8 cellular contexts compared by ENCODE assay signal in the genomic region with DNA sequence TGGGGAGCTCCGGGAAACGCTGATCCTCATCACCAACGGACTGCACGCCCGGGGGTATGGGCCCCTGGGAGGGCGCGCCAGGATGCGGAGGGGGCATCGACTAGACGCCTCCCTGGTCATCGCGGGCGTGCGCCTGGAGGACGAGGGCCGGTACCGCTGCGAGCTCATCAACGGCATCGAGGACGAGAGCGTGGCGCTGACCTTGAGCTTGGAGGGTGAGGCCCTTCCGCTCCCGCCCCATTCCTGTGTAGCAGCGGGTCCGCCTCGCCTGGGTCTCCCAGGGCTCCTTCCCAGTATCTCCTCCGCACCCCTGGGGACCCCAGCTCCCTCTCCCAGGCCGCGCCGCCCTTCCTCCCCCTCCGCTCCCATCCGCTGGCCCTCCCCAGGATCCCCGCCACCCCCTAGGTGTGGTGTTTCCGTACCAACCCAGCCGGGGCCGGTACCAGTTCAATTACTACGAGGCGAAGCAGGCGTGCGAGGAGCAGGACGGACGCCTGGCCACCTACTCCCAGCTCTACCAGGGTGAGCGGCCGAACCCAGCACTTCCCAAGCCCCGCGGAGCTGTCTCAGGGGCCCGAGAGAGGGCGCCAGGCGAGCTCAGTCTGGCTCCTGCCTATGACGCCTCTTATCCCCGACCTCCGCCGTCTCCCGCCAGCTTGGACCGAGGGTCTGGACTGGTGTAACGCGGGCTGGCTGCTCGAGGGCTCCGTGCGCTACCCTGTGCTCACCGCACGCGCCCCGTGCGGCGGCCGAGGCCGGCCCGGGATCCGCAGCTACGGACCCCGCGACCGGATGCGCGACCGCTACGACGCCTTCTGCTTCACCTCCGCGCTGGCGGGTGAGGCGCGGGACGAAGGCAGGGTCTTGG. TPM values are rescaled to one million over a fixed set of nuclear protein-coding genes. Genes with fewer than 3 reads are reported as not detected.
DNase-seq lines count a peak whose midpoint lies in the region; ATAC-seq and TF ChIP-seq lines count a peak whose summit lies in the region.

No MANE protein-coding gene starts in this region.

- H3K27me3 Mint-ChIP-seq in CD8-positive, alpha-beta T cell (ENCODE audit: low read depth) = peaks cover 57% of the 10 kb centered on the region
- H3K27me3 Mint-ChIP-seq in T-cell (peaks cover 58 to 65% of the 10 kb centered on the region in 2 donors), chondrocyte (ENCODE audit: low read depth) (peaks cover 52% of the 10 kb centered on the region)

- H3K36me3 ChIP-seq in CD8-positive, alpha-beta T cell (ENCODE audit: insufficient read depth, low read length) = no peaks in the 10 kb centered on the region
- H3K36me3 ChIP-seq in HUES6 (ENCODE audit: control insufficient read depth, insufficient read depth, low read length) = no peaks in the 10 kb centered on the region
- no peaks in the 10 kb centered on the region for H3K36me3 ChIP-seq in left lung

- peak; percentile 15 for TF ChIP-seq CTCF in CD8-positive, alpha-beta T cell (IDR thresholded peaks at IDR 0.05)
- TF ChIP-seq CTCF in chondrocyte (IDR thresholded peaks at IDR 0.05) (peak; percentile 74), left lung (IDR thresholded peaks at IDR 0.05) (peak in 1 of 2 donors; percentile 16)

- intact Hi-C loops in CD8-positive, alpha-beta T cell (cut with DNase I, micrococcal nuclease) = loop anchor here in 1 of 2 experiments (2.0 kb wide), 1 partner anchor 55 kb away; no protein-coding TSS in a partner anchor
- intact Hi-C loops in left lung (cut with DNase I) = no loop called here

- CTCF ChIA-PET in CD8-positive, alpha-beta T cell (lab: Charles Lee) = interaction anchor here (0.6 to 6.6 kb wide), 23 partner anchors 10 to 238 kb away, joined by 3 to 100 read pairs (median 4); a partner anchor contains a TSS
- CTCF ChIA-PET in T-cell (lab: Charles Lee) = interaction anchor here (0.8 to 1.4 kb wide), 9 partner anchors 12 to 123 kb away, joined by 3 to 10 read pairs (median 4); a partner anchor contains a TSS

- POLR2A ChIA-PET in CD8-positive, alpha-beta T cell (lab: Charles Lee) = interaction anchor here (0.6 to 1.0 kb wide), 3 partner anchors 82 to 167 kb away, joined by 3 read pairs; no protein-coding TSS in a partner anchor
- POLR2A ChIA-PET in T-cell (lab: Charles Lee) = no interaction called here

- DNase-seq in CD8-positive, alpha-beta T cell = peak in 2 of 7 experiments; percentile 41 to 49
- DNase-seq in T-cell (peak in 11 of 34 experiments; percentile 10 to 41 (median 31)), chondrocyte (ENCODE audit: low spot score) (no peak), left lung (peak in 1 of 2 donors; percentile 81)
- DNase-seq in stimulated activated naive CD4-positive, alpha-beta T cell treated with Interleukin-2 at 50 U/mL for 16 hours (lab: John Stamatoyannopoulos, UW) = peak; percentile 33

- peaks cover 33% of the 10 kb centered on the region for H3K27me3 ChIP-seq in CD8-positive, alpha-beta T cell (ENCODE audit: insufficient read depth, low read length)
- peaks cover 75% of the 10 kb centered on the region for H3K27me3 ChIP-seq in HUES6 (ENCODE audit: control insufficient read depth, insufficient read depth, low read length)
- H3K27me3 ChIP-seq in left lung = peaks cover 42 to 100% of the 10 kb centered on the region in 2 donors

- ATAC-seq in CD8-positive, alpha-beta T cell = peak; percentile 48
- ATAC-seq in T-cell (replicated peaks in 1 of 4) (peak; percentile 51 to 58 (median 53)), left lung (peak; percentile 73), GM18870 (IDR thresholded peaks at IDR 0.05; ENCODE audit: unreplicated experiment) (no peak), GM18907 (IDR thresholded peaks at IDR 0.05; ENCODE audit: unreplicated experiment) (no peak)

- peaks cover 14% of the 10 kb centered on the region for H3K4me1 Mint-ChIP-seq in CD8-positive, alpha-beta T cell (ENCODE audit: low read depth)
- H3K4me1 Mint-ChIP-seq in T-cell (peaks cover 13 to 18% (median 14%) of the 10 kb centered on the region in 3 donors), chondrocyte (ENCODE audit: low read depth) (peaks cover 11% of the 10 kb centered on the region)

- peak overlapping the region; percentile 46 for H3K9ac ChIP-seq in HUES6 (ENCODE audit: low read length)

- peaks cover 23% of the 10 kb centered on the region for H3K4me1 ChIP-seq in CD8-positive, alpha-beta T cell (ENCODE audit: insufficient read depth, low read length)
- H3K4me1 ChIP-seq in HUES6 (ENCODE audit: control insufficient read depth, insufficient read depth, low read length) = peaks cover 7% of the 10 kb centered on the region; the same call in 1 of the 2 replicates
- H3K4me1 ChIP-seq in left lung = peaks cover 17 to 24% of the 10 kb centered on the region in 2 donors

- no peaks in the 10 kb centered on the region for H3K9me3 ChIP-seq in CD8-positive, alpha-beta T cell (ENCODE audit: low read length)
- H3K9me3 ChIP-seq in HUES6 (ENCODE audit: control insufficient read depth, insufficient read depth, low read depth, low read length) = no peaks in the 10 kb centered on the region
- no peaks in the 10 kb centered on the region for H3K9me3 ChIP-seq in left lung

- no peak overlapping the region for H3K27ac ChIP-seq in CD8-positive, alpha-beta T cell (ENCODE audit: low read depth, low read length)
- H3K27ac ChIP-seq in HUES6 (ENCODE audit: low read depth, low read length) (no peak overlapping the region), left lung (no peak overlapping the region)

- H3K9me3 Mint-ChIP-seq in CD8-positive, alpha-beta T cell = no peaks in the 10 kb centered on the region
- H3K9me3 Mint-ChIP-seq in T-cell (no peaks in the 10 kb centered on the region), chondrocyte (ENCODE audit: low read depth) (no peaks in the 10 kb centered on the region)

- H3K4me3 Mint-ChIP-seq in CD8-positive, alpha-beta T cell = peak overlapping the region; percentile 64
- H3K4me3 Mint-ChIP-seq in T-cell = peak overlapping the region; percentile 41 to 69 (median 58)
- peak overlapping the region; percentile 61 for H3K4me3 Mint-ChIP-seq in chondrocyte (ENCODE audit: unreplicated experiment)

- H3K4me3 ChIP-seq in CD8-positive, alpha-beta T cell (ENCODE audit: low read depth, low read length) = peak overlapping the region; percentile 43
- peak overlapping the region; percentile 62 for H3K4me3 ChIP-seq in HUES6 (ENCODE audit: low read depth, low read length)
- H3K4me3 ChIP-seq in left lung = peak overlapping the region in 1 of 2 donors; percentile 26

- no peak overlapping the region for H3K27ac Mint-ChIP-seq in CD8-positive, alpha-beta T cell
- H3K27ac Mint-ChIP-seq in T-cell (no peak overlapping the region), chondrocyte (ENCODE audit: unreplicated experiment) (no peak overlapping the region)

- no peaks in the 10 kb centered on the region for H3K36me3 Mint-ChIP-seq in CD8-positive, alpha-beta T cell
- H3K36me3 Mint-ChIP-seq in T-cell (no peaks in the 10 kb centered on the region), chondrocyte (ENCODE audit: low read depth) (peaks cover 2% of the 10 kb centered on the region)

RNA-seq across cellular contexts. Expression of a gene that starts 5.0 kb away (rescaled TPM):
- under 1 TPM; 0.24 to 0.39 TPM for total RNA-seq in CD8-positive, alpha-beta T cell
- total RNA-seq in T-cell (under 1 TPM in 1 of 5 donors, not detected in 4; 0.33 TPM), chondrocyte (0.36 TPM in 1 of 3 replicates, not detected in the others), left lung (under 1 TPM in 1 of 2 donors, not detected in 1; 0.18 TPM)

RNA-seq across cellular contexts. Expression of a gene that starts 17.7 kb away (rescaled TPM):
- total RNA-seq in CD8-positive, alpha-beta T cell = not detected
- total RNA-seq in T-cell (not detected), chondrocyte (1.3 TPM in 1 of 3 replicates, not detected in the others), left lung (under 1 TPM; 0.34 to 0.35 TPM)

RNA-seq across cellular contexts. Expression of a gene that starts 22.9 kb away (rescaled TPM):
- 10 to 100 TPM; 46.4 to 46.7 TPM for total RNA-seq in CD8-positive, alpha-beta T cell
- total RNA-seq in T-cell = 10 to 100 TPM; 34.3 to 41.6 (median 40.6) TPM
- total RNA-seq in chondrocyte = 14.4 to 21.6 TPM (median 16.4 TPM) in 3 replicates
- total RNA-seq in left lung = 10 to 100 TPM; 16.1 to 29.1 TPM

RNA-seq across cellular contexts. Expression of a gene that starts 32.6 kb away (rescaled TPM):
- total RNA-seq in CD8-positive, alpha-beta T cell = 10 to 100 TPM; 18.4 TPM
- total RNA-seq in T-cell (10 to 100 TPM; 32.4 to 47.7 (median 41.7) TPM), chondrocyte (54.8 to 59.6 TPM (median 56.2 TPM) in 3 replicates), left lung (10 to 100 TPM; 77.6 to 81.6 TPM)

RNA-seq across cellular contexts. Expression of a gene that starts 44.7 kb away (rescaled TPM):
- total RNA-seq in CD8-positive, alpha-beta T cell = 10 to 100 TPM; 21.3 to 21.5 TPM
- total RNA-seq in T-cell (10 to 100 TPM in 4 of 5 donors, 1 to 10 TPM in 1; 9.9 to 43.6 (median 16.4) TPM), chondrocyte (not detected in 3 replicates), left lung (not detected)

Comparison
In these comparisons a context has a peak if more than half of its experiments do, and no peak if none do; other contexts are left out.
1. ATAC-seq: peak in CD8-positive, alpha-beta T cell (single experiment), T-cell (4 of 4) and left lung (single experiment); none in GM18870 (single experiment) and GM18907 (single experiment).
2. Peak in every context shown above with its lines, with median percentiles within 50 percentile points of each other: H3K4me3 Mint-ChIP-seq.